Comparison of ENCODE assay signal across 21 cellular contexts in the genomic region with DNA sequence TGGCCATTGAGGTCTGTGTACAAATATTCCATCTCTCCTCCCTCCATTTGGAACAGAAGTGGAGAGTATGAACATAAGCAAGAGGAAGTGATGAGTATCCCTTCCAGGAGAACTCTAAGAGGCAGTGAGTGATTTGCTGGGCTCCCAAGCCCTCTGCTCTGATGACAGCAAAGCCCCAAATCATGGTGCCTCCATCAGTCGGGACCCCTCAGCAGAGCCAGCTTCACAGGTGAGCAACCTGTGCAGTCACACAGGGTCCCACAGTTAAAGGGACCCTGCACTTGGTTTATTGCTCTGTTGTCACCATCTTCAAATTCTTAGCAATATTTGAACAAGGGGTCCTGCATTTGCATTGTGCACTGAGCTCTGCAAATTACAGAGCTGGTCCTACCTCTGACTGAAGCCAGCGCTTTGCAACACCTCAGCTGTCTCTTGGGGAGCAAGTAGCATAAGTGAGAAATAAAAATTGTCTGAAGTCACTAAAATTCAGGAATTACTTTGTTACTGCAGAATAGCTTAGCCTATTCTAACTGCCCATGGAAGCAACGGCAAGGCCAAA.
"Had no signal": no experiment of that assay in that cellular context is flagged by ENCODE, and none has a peak within 500 bp of the region (broad histone marks: within the 10 kb centered on the region; RNA-seq: fewer than 3 reads in every experiment).

No MANE protein-coding gene starts in this region.

- H2AFZ ChIP-seq: hepatocyte, parathyroid adenoma had no signal

- H3K27me3 ChIP-seq: right lobe of liver had no signal

- H3K4me3 ChIP-seq: heart right ventricle, hepatocyte, left ventricle myocardium inferior, mucosa of descending colon, psoas muscle, right lobe of liver, smooth muscle cell, tibial nerve had no signal

- H3K9ac ChIP-seq: parathyroid adenoma had no signal

- H3K4me2 ChIP-seq: hepatocyte, smooth muscle cell had no signal

- ATAC-seq: heart right ventricle; mucosa of descending colon; naive thymus-derived CD4-positive, alpha-beta T cell; natural killer cell treated with Interleukin-12 subunit alpha and Interleukin-12 subunit beta and Interleukin-15 and Interleukin-18, amount 100 ng/mL, for 72 hours; psoas muscle; right lobe of liver; stimulated activated memory B cell treated with anti-CD40 and anti-IgM and Interleukin-4, amounts not matched to agents 10 μg/mL and 1 μg/mL and 100 μg/mL, for 72 hours; stimulated activated naive CD8-positive, alpha-beta T cell treated with anti-CD3 and anti-CD28 coated beads, Interleukin-15, amount 100 ng/mL, for 72 hours had no signal

- FAIRE-seq: kidney had no signal

- H3K9me3 ChIP-seq: mucosa of descending colon, psoas muscle, right lobe of liver had no signal

- H3K27ac ChIP-seq: heart right ventricle, hepatocyte, left ventricle myocardium inferior, parathyroid adenoma, psoas muscle, right lobe of liver, tibial nerve had no signal

- H3K4me1 ChIP-seq: left ventricle myocardium inferior, parathyroid adenoma, psoas muscle, tibial nerve had no signal

- H3K36me3 ChIP-seq: heart right ventricle, left ventricle myocardium inferior, right lobe of liver, tibial nerve had no signal

- H3K79me2 ChIP-seq: hepatocyte, parathyroid adenoma had no signal

- DNase-seq: heart right ventricle; kidney; left ventricle myocardium inferior; midbrain; mucosa of descending colon; naive thymus-derived CD4-positive, alpha-beta T cell; psoas muscle; right lobe of liver; stimulated activated CD4-positive, alpha-beta T cell treated with anti-CD3 and anti-CD28 coated beads, Interleukin-1b, Interleukin-23, amount 100 ng/mL, for 48 hours; stimulated activated CD4-positive, alpha-beta T cell treated with anti-CD3 and anti-CD28 coated beads, Interleukin-2, amount 100 ng/mL, for 48 hours; stimulated activated CD4-positive, alpha-beta T cell treated with anti-CD3 and anti-CD28 coated beads, Interleukin-4, amount 100 ng/mL, for 4 hours; stimulated activated CD8-positive, alpha-beta memory T cell treated with anti-CD3 and anti-CD28 coated beads, Interleukin-4, amount 100 ng/mL, for 48 hours; stimulated activated naive CD4-positive, alpha-beta T cell treated with Interleukin-2 at 50 U/mL for 16 hours; stimulated activated naive CD8-positive, alpha-beta T cell treated with anti-CD3 and anti-CD28 coated beads, Interleukin-15, amount 100 ng/mL, for 72 hours; substantia nigra had no signal
